ENCODE assay signal across 8 cellular contexts in genomic region chr9:92764988-92765936, GRCh38.
A peak's percentile ranks its signal among the peaks of the same experiment; 100 is the strongest.
DNase-seq lines count a peak whose midpoint lies in the region; ATAC-seq and TF ChIP-seq lines count a peak whose summit lies in the region.

No MANE protein-coding gene starts in this region.

- in situ Hi-C loops in astrocyte of the cerebellum (cut with HindIII; ENCODE audit: low sequenced_read_pairs), result no loop called here

- peak; percentile 98 for DNase-seq in 8988T
- DNase-seq in NCI-H1930 (lab: John Stamatoyannopoulos, UW), result peak; percentile 94 to 97
- peak; percentile 96 for DNase-seq in T-helper 22 cell (ENCODE audit: low read depth)
- DNase-seq in astrocyte of the cerebellum (ENCODE audit: low read depth), result peak; percentile 92
- peak; percentile 98 for DNase-seq in hippocampal formation (lab: John Stamatoyannopoulos, UW)
- DNase-seq in retina, result peak; percentile 98

- H3K4me3 ChIP-seq in astrocyte of the cerebellum (ENCODE audit: low read depth, low read length), result peak overlapping the region; percentile 85

- peak; percentile 96 for TF ChIP-seq CTCF in astrocyte of the cerebellum (IDR thresholded peaks at IDR 0.05; ENCODE audit: low read depth, low read length, missing control alignments)

- ATAC-seq in GM18508 (IDR thresholded peaks at IDR 0.05; ENCODE audit: insufficient read depth, unreplicated experiment), result peak; percentile 32
- ATAC-seq in HG02981 (IDR thresholded peaks at IDR 0.05; ENCODE audit: unreplicated experiment), result peak; percentile 48

Comparison
In these comparisons a context has a peak if more than half of its experiments do, and no peak if none do; other contexts are left out.
1. Peak in every context shown above with its lines: DNase-seq, ATAC-seq and H3K4me3 ChIP-seq.